In the genomic region with DNA sequence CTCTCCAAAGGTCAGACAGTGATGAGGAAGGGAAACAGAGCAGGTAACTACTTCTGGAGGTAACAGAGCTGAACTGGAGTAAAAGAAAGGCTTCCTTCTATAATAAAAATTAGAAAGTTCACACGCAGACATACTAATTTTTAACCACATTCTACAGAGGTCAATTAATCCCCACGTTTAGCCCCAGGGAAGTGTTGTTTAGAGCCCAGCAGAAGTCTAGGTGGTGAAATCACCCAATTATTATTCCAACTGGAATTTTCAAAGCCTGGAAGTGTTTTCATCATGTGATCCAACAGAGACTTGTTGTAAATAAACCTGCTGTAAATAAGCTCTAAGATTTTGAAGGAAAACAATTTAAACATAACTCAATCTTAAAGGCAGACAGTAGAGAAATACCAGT, we compare ENCODE assay signal across 21 cellular contexts.
"Had no signal": no experiment of that assay in that cellular context is flagged by ENCODE, and none has a peak within 500 bp of the region (broad histone marks: within the 10 kb centered on the region; RNA-seq: fewer than 3 reads in every experiment).

No MANE protein-coding gene starts in this region.

- H3K9me3 ChIP-seq: esophagus muscularis mucosa, gastroesophageal sphincter, heart right ventricle, mucosa of descending colon, right atrium auricular region, testis, tibial artery, upper lobe of left lung had no signal

- H3K27ac ChIP-seq: dorsolateral prefrontal cortex, epithelial cell of prostate, esophagus muscularis mucosa, foreskin keratinocyte, gastroesophageal sphincter, heart right ventricle, neural progenitor cell, parathyroid adenoma, right atrium auricular region, testis, tibial artery, upper lobe of left lung had no signal

- H3K36me3 ChIP-seq: esophagus muscularis mucosa, gastroesophageal sphincter, heart right ventricle, neural progenitor cell, right atrium auricular region, tibial artery, upper lobe of left lung had no signal

- DNase-seq: dorsolateral prefrontal cortex; effector CD4-positive, alpha-beta T cell; foreskin keratinocyte; glutamatergic neuron; heart right ventricle; hippocampal formation; mesenchymal stem cell; mucosa of descending colon; naive B cell; stimulated activated CD4-positive, alpha-beta T cell treated with anti-CD3 and anti-CD28 coated beads, Interleukin-4, amount 100 ng/mL, for 4 hours; stimulated activated naive CD8-positive, alpha-beta T cell treated with anti-CD3 and anti-CD28 coated beads, Interleukin-15, Interleukin-2, amounts not matched to agents 100 U/mL and 50 U/mL, for 24 hours; substantia nigra; testis; tibial artery; upper lobe of left lung had no signal

- H3K4me3 ChIP-seq: dorsolateral prefrontal cortex, esophagus muscularis mucosa, gastroesophageal sphincter, heart right ventricle, mucosa of descending colon, neural progenitor cell, right atrium auricular region, testis, tibial artery, upper lobe of left lung had no signal

- H3K4me1 ChIP-seq: esophagus muscularis mucosa, gastroesophageal sphincter, heart right ventricle, parathyroid adenoma, right atrium auricular region, testis, tibial artery, upper lobe of left lung had no signal
